ENCODE assay signal across 1 cellular context in genomic region chr11:14323118-14323676, GRCh38.
TF ChIP-seq lines count a peak whose summit lies in the region.

No MANE protein-coding gene starts in this region.

TF ChIP-seq in GM12878, 131 proteins besides CTCF, POLR2A, EP300 and RAD21:
- TF ChIP-seq GABPA (IDR thresholded peaks at IDR 0.05; ENCODE audit: low read depth), result no peak
- TF ChIP-seq IKZF1 (conservative IDR thresholded peaks at IDR 0.05), result 0 out of 2 replicates have a peak, but pooled peaks have one; percentile 17
- TF ChIP-seq IKZF2 (IDR thresholded peaks at IDR 0.05), result peak; percentile 34 to 54; a peak in 2 of 4 replicates
- TF ChIP-seq CREB1 (IDR thresholded peaks at IDR 0.05; ENCODE audit: low read depth), result peak; percentile 15; the same call in 1 of the 2 replicates
- TF ChIP-seq MTA3 (IDR thresholded peaks at IDR 0.05; ENCODE audit: borderline replicate concordance, low read length), result no peak
- no peak for TF ChIP-seq HCFC1 (IDR thresholded peaks at IDR 0.05; ENCODE audit: low read length)
- TF ChIP-seq ETV6 (conservative IDR thresholded peaks at IDR 0.05 in 1 of 2, IDR thresholded peaks at IDR 0.05 in 1 of 2; ENCODE audit: borderline replicate concordance in 1 of 2, low read depth in 1 of 2), result peak in 1 of 2 experiments; percentile 31; a peak in 1 of 4 replicates
- TF ChIP-seq MLLT1 (IDR thresholded peaks at IDR 0.05), result peak; percentile 31; the same call in 1 of the 2 replicates
- TF ChIP-seq MEF2A (IDR thresholded peaks at IDR 0.05; ENCODE audit: insufficient read depth, low read depth, low read length), result no peak
- no peak for TF ChIP-seq NR2F1 (conservative IDR thresholded peaks at IDR 0.05)
- 0 out of 4 replicates have a peak, but pooled peaks of 1 of the 2 experiments have one; percentile 6 for TF ChIP-seq BHLHE40 (IDR thresholded peaks at IDR 0.05; ENCODE audit: borderline replicate concordance in 1 of 2, low read depth in 2 of 2, low read length in 1 of 2)
- TF ChIP-seq NFIC (IDR thresholded peaks at IDR 0.05; ENCODE audit: low read depth, low read length), result peak; percentile 47
- TF ChIP-seq PML (IDR thresholded peaks at IDR 0.05; ENCODE audit: low read length), result 0 out of 2 replicates have a peak, but pooled peaks have one; percentile 32
- TF ChIP-seq FOXM1 (IDR thresholded peaks at IDR 0.05; ENCODE audit: low read depth, low read length), result 0 out of 2 replicates have a peak, but pooled peaks have one; percentile 40
- TF ChIP-seq ZNF207 (IDR thresholded peaks at IDR 0.05; ENCODE audit: borderline replicate concordance), result no peak
- no peak for TF ChIP-seq ZBTB11 (CRISPR knock-in tag; IDR thresholded peaks at IDR 0.05)
- peak; percentile 65; the same call in 1 of the 2 replicates for TF ChIP-seq NBN (IDR thresholded peaks at IDR 0.05)
- TF ChIP-seq TCF12 (IDR thresholded peaks at IDR 0.05; ENCODE audit: low read depth, low read length), result no peak
- no peak for TF ChIP-seq TBL1XR1 (IDR thresholded peaks at IDR 0.05; ENCODE audit: low read depth, low read length)
- no peak for TF ChIP-seq CREM (IDR thresholded peaks at IDR 0.05; ENCODE audit: low read depth)
- peak; percentile 76 for TF ChIP-seq HDGF (IDR thresholded peaks at IDR 0.05)
- TF ChIP-seq CBX5 (IDR thresholded peaks at IDR 0.05; ENCODE audit: low read depth), result no peak
- TF ChIP-seq NR2C1 (IDR thresholded peaks at IDR 0.05), result no peak
- peak; percentile 24; the same call in 1 of the 2 replicates for TF ChIP-seq MTA2 (IDR thresholded peaks at IDR 0.05; ENCODE audit: low read depth)
- TF ChIP-seq PBX3 (IDR thresholded peaks at IDR 0.05; ENCODE audit: insufficient replicate concordance, low read depth, low read length), result no peak
- TF ChIP-seq POLR2AphosphoS5 (IDR thresholded peaks at IDR 0.05; ENCODE audit: low read length), result no peak
- TF ChIP-seq PRDM15 (CRISPR knock-in tag; IDR thresholded peaks at IDR 0.05), result no peak
- TF ChIP-seq EED (IDR thresholded peaks at IDR 0.05; ENCODE audit: low read depth), result 0 out of 2 replicates have a peak, but pooled peaks have one; percentile 30
- peak; percentile 40; the same call in 1 of the 2 replicates for TF ChIP-seq RUNX3 (IDR thresholded peaks at IDR 0.05; ENCODE audit: low read length)
- peak; percentile 68 for TF ChIP-seq JUNB (IDR thresholded peaks at IDR 0.05)
